ENCODE assay signal across 16 cellular contexts in genomic region chr22:21945453-21946261, GRCh38. TPM values are rescaled to one million over a fixed set of nuclear protein-coding genes. Genes with fewer than 3 reads are reported as not detected.
DNase-seq lines count a peak whose midpoint lies in the region; ATAC-seq and TF ChIP-seq lines count a peak whose summit lies in the region.
"Had no signal": no experiment of that assay in that cellular context is flagged by ENCODE, and none has a peak within 500 bp of the region (broad histone marks: within the 10 kb centered on the region; RNA-seq: fewer than 3 reads in every experiment).

No MANE protein-coding gene starts in this region.

- intact Hi-C loops in CD14-positive monocyte (cut with micrococcal nuclease): no loop called here
- intact Hi-C loops in left lung (cut with DNase I): no loop called here

- H3K27ac ChIP-seq in left lung: peak overlapping the region; percentile 33 to 98

- H3K9me3 ChIP-seq in left lung: no peaks in the 10 kb centered on the region

- H3K27ac Mint-ChIP-seq in CD14-positive monocyte: peak overlapping the region in 6 of 7 donors; percentile 17 to 71 (median 50)
- peak overlapping the region; percentile 47 for H3K27ac Mint-ChIP-seq in activated T-helper 17 cell treated with anti-CD3 and anti-CD28 coated beads, Interleukin-2, amount 50 U/mL, for 72 hours
- H3K27ac Mint-ChIP-seq in stimulated activated effector memory CD8-positive, alpha-beta T cell treated with anti-CD3 and anti-CD28 coated beads, Interleukin-12 subunit alpha, Interleukin-12 subunit beta, amount 100 ng/mL, for 72 hours: peak overlapping the region; percentile 50
- H3K27ac Mint-ChIP-seq: activated CD8-positive, alpha-beta T cell treated with anti-CD3 and anti-CD28 coated beads, Interleukin-2, amount 10 ng/mL, durations not matched to agents 7 days and 5 days; IgD-negative memory B cell; T-helper 1 cell treated with Interleukin-12 subunit alpha and Interleukin-12 subunit beta and Interleukin-4 antibody, amounts not matched to agents 30 μg/mL and 1 μg/mL, for 36 hours had no signal

- no peaks in the 10 kb centered on the region for H3K27me3 Mint-ChIP-seq in CD14-positive monocyte (ENCODE audit: low read depth in 3 of 3)
- H3K27me3 Mint-ChIP-seq in activated T-helper 17 cell treated with anti-CD3 and anti-CD28 coated beads, Interleukin-2, amount 50 U/mL, for 72 hours: no peaks in the 10 kb centered on the region
- H3K27me3 Mint-ChIP-seq: IgD-negative memory B cell, naive B cell had no signal

- peaks cover 0 to 38% of the 10 kb centered on the region in 2 donors for H3K36me3 ChIP-seq in left lung

- H3K4me3 Mint-ChIP-seq in CD14-positive monocyte: no peak overlapping the region
- no peak overlapping the region for H3K4me3 Mint-ChIP-seq in activated T-helper 17 cell treated with anti-CD3 and anti-CD28 coated beads, Interleukin-2, amount 50 U/mL, for 72 hours
- H3K4me3 Mint-ChIP-seq in stimulated activated effector memory CD8-positive, alpha-beta T cell treated with anti-CD3 and anti-CD28 coated beads, Interleukin-12 subunit alpha, Interleukin-12 subunit beta, amount 100 ng/mL, for 72 hours: no peak overlapping the region
- H3K4me3 Mint-ChIP-seq: activated CD8-positive, alpha-beta T cell treated with anti-CD3 and anti-CD28 coated beads, Interleukin-2, amount 10 ng/mL, durations not matched to agents 7 days and 5 days; IgD-negative memory B cell; T-helper 1 cell treated with Interleukin-12 subunit alpha and Interleukin-12 subunit beta and Interleukin-4 antibody, amounts not matched to agents 30 μg/mL and 1 μg/mL, for 36 hours had no signal

- ATAC-seq in activated T-helper 17 cell treated with anti-CD3 and anti-CD28 coated beads, Interleukin-2, amount 50 U/mL, for 72 hours (replicated peaks): no peak
- ATAC-seq in left lung (no peak), HG02610 (IDR thresholded peaks at IDR 0.05; ENCODE audit: unreplicated experiment) (no peak)
- ATAC-seq in stimulated activated effector memory CD8-positive, alpha-beta T cell treated with anti-CD3 and anti-CD28 coated beads, Interleukin-12 subunit alpha, Interleukin-12 subunit beta, amount 100 ng/mL, for 72 hours: no peak
- ATAC-seq: activated CD8-positive, alpha-beta T cell treated with anti-CD3 and anti-CD28 coated beads, Interleukin-2, amount 10 ng/mL, durations not matched to agents 7 days and 5 days; foreskin keratinocyte had no signal

- no peaks in the 10 kb centered on the region for H3K27me3 ChIP-seq in left lung
- H3K27me3 ChIP-seq: foreskin keratinocyte had no signal

- DNase-seq in CD14-positive monocyte (ENCODE audit: low spot score) (no peak), left lung (no peak), HT-29 (ENCODE audit: low spot score) (no peak)
- DNase-seq in stimulated activated effector memory CD8-positive, alpha-beta T cell treated with anti-CD3 and anti-CD28 coated beads, Interleukin-12 subunit alpha, Interleukin-12 subunit beta, amount 100 ng/mL, for 72 hours (ENCODE audit: low spot score in 2 of 2): no peak
- no peak for DNase-seq in stimulated activated CD4-positive, alpha-beta T cell treated with anti-CD3 and anti-CD28 coated beads, Interleukin-4, amount 100 ng/mL, for 24 hours
- DNase-seq: activated CD8-positive, alpha-beta T cell treated with anti-CD3 and anti-CD28 coated beads, Interleukin-2, amount 10 ng/mL, durations not matched to agents 7 days and 5 days; foreskin keratinocyte; MV-4-11; naive B cell; NCI-H2029 treated with DMSO at 0.1 percent for 48 hours; NCI-H524 treated with DMSO at 0.1 percent for 48 hours; stimulated activated naive CD4-positive, alpha-beta T cell had no signal

- H3K4me1 ChIP-seq in left lung: peaks cover 15 to 97% of the 10 kb centered on the region in 2 donors

- H3K4me3 ChIP-seq in left lung: no peak overlapping the region

- TF ChIP-seq CTCF in CD14-positive monocyte (IDR thresholded peaks at IDR 0.05) (no peak), left lung (IDR thresholded peaks at IDR 0.05) (no peak)

- H3K9me3 Mint-ChIP-seq in CD14-positive monocyte: peaks cover 0 to 2% (median 0%) of the 10 kb centered on the region in 7 donors
- H3K9me3 Mint-ChIP-seq in activated T-helper 17 cell treated with anti-CD3 and anti-CD28 coated beads, Interleukin-2, amount 50 U/mL, for 72 hours: no peaks in the 10 kb centered on the region
- H3K9me3 Mint-ChIP-seq in stimulated activated effector memory CD8-positive, alpha-beta T cell treated with anti-CD3 and anti-CD28 coated beads, Interleukin-12 subunit alpha, Interleukin-12 subunit beta, amount 100 ng/mL, for 72 hours: no peaks in the 10 kb centered on the region
- H3K9me3 Mint-ChIP-seq: IgD-negative memory B cell; naive B cell; T-helper 1 cell treated with Interleukin-12 subunit alpha and Interleukin-12 subunit beta and Interleukin-4 antibody, amounts not matched to agents 30 μg/mL and 1 μg/mL, for 36 hours had no signal

- peaks cover 74% of the 10 kb centered on the region for H3K4me1 Mint-ChIP-seq in CD14-positive monocyte
- H3K4me1 Mint-ChIP-seq in activated T-helper 17 cell treated with anti-CD3 and anti-CD28 coated beads, Interleukin-2, amount 50 U/mL, for 72 hours: peaks cover 20% of the 10 kb centered on the region
- H3K4me1 Mint-ChIP-seq in stimulated activated effector memory CD8-positive, alpha-beta T cell treated with anti-CD3 and anti-CD28 coated beads, Interleukin-12 subunit alpha, Interleukin-12 subunit beta, amount 100 ng/mL, for 72 hours: peaks cover 42% of the 10 kb centered on the region

- H3K36me3 Mint-ChIP-seq in CD14-positive monocyte: peaks cover 61 to 80% of the 10 kb centered on the region in 2 donors
- peaks cover 6% of the 10 kb centered on the region for H3K36me3 Mint-ChIP-seq in activated T-helper 17 cell treated with anti-CD3 and anti-CD28 coated beads, Interleukin-2, amount 50 U/mL, for 72 hours (ENCODE audit: low read depth)
- H3K36me3 Mint-ChIP-seq in stimulated activated effector memory CD8-positive, alpha-beta T cell treated with anti-CD3 and anti-CD28 coated beads, Interleukin-12 subunit alpha, Interleukin-12 subunit beta, amount 100 ng/mL, for 72 hours: peaks cover 5% of the 10 kb centered on the region
- H3K36me3 Mint-ChIP-seq: IgD-negative memory B cell had no signal

RNA-seq across cellular contexts. Expression of gene PPM1F, which starts 7.0 kb away (rescaled TPM):
- polyA plus RNA-seq in CD14-positive monocyte: 10 to 100 TPM; 28.8 to 37.2 TPM
- 10 to 100 TPM; 17.3 to 20.3 TPM for total RNA-seq in activated T-helper 17 cell treated with anti-CD3 and anti-CD28 coated beads, Interleukin-2, amount 50 U/mL, for 72 hours
- 10 to 100 TPM; 31.0 to 55.8 TPM for total RNA-seq in left lung
- 17.0 and 17.8 TPM in 2 replicates for total RNA-seq in HT-29 (2014; rRNA removed; shearing (Covaris generic))

RNA-seq across cellular contexts. Expression of gene TOP3B, which starts 36.9 kb away (rescaled TPM):
- 1 to 10 TPM; 9.0 to 9.5 TPM for polyA plus RNA-seq in CD14-positive monocyte
- total RNA-seq in activated T-helper 17 cell treated with anti-CD3 and anti-CD28 coated beads, Interleukin-2, amount 50 U/mL, for 72 hours: 10 to 100 TPM; 34.6 to 42.3 TPM
- total RNA-seq in left lung: 10 to 100 TPM; 22.5 to 33.6 TPM
- total RNA-seq in HT-29 (2014; rRNA removed; shearing (Covaris generic)): 37.0 and 39.2 TPM in 2 replicates
